In genomic region chr22:42291287-42291686, GRCh38 we compare ENCODE assay signal across 11 cellular contexts. TPM values are rescaled to one million over a fixed set of nuclear protein-coding genes. Genes with fewer than 3 reads are reported as not detected.
A peak's percentile ranks its signal among the peaks of the same experiment; 100 is the strongest.
DNase-seq lines count a peak whose midpoint lies in the region; ATAC-seq and TF ChIP-seq lines count a peak whose summit lies in the region.
"Had no signal": no experiment of that assay in that cellular context is flagged by ENCODE, and none has a peak within 500 bp of the region (broad histone marks: within the 10 kb centered on the region; RNA-seq: fewer than 3 reads in every experiment).

No MANE protein-coding gene starts in this region.

- H3K4me1 ChIP-seq in esophagus squamous epithelium = peaks cover 0 to 49% (median 17%) of the 10 kb centered on the region in 3 donors
- H3K4me1 ChIP-seq: HAP-1 had no signal

- TF ChIP-seq CTCF in brain (conservative IDR thresholded peaks at IDR 0.05) (no peak), esophagus squamous epithelium (IDR thresholded peaks at IDR 0.05) (no peak)

- intact Hi-C loops in esophagus squamous epithelium (cut with DNase I) = no loop called here

- peak; percentile 56 for DNase-seq in DMS 273 (lab: John Stamatoyannopoulos, UW; ENCODE audit: unreplicated experiment)
- DNase-seq in DMS 273 treated with DMSO at 0.1 percent for 48 hours (lab: John Stamatoyannopoulos, UW) = no peak
- peak; percentile 40 for DNase-seq in NCI-H2171 (lab: John Stamatoyannopoulos, UW)
- DNase-seq in stimulated activated effector memory CD8-positive, alpha-beta T cell treated with anti-CD3 and anti-CD28 coated beads, Interleukin-12 subunit alpha, Interleukin-12 subunit beta, amount 100 ng/mL, for 72 hours (ENCODE audit: low spot score in 2 of 2) = no peak
- DNase-seq in NCI-H82 treated with DMSO at 0.1 percent for 48 hours (lab: John Stamatoyannopoulos, UW; ENCODE audit: unreplicated experiment) = no peak
- DNase-seq in esophagus squamous epithelium (lab: John Stamatoyannopoulos, UW) = no peak
- no peak for DNase-seq in SW 1271 (lab: John Stamatoyannopoulos, UW)
- DNase-seq: CD4-positive, CD25-positive, alpha-beta regulatory T cell had no signal

- H3K4me1 Mint-ChIP-seq in brain = peaks cover 87% of the 10 kb centered on the region
- peaks cover 18% of the 10 kb centered on the region for H3K4me1 Mint-ChIP-seq in stimulated activated effector memory CD8-positive, alpha-beta T cell treated with anti-CD3 and anti-CD28 coated beads, Interleukin-12 subunit alpha, Interleukin-12 subunit beta, amount 100 ng/mL, for 72 hours

- no peak overlapping the region for H3K27ac ChIP-seq in esophagus squamous epithelium
- H3K27ac ChIP-seq: 22Rv1 had no signal

- no peak overlapping the region for H3K4me3 ChIP-seq in esophagus squamous epithelium
- H3K4me3 ChIP-seq: HAP-1 had no signal

- 80 to 83% methylated on average over 1 to 5 of the region's 6 CpGs for WGBS in esophagus squamous epithelium, 2 donors

- H3K4me3 Mint-ChIP-seq in brain = no peak overlapping the region
- H3K4me3 Mint-ChIP-seq in stimulated activated effector memory CD8-positive, alpha-beta T cell treated with anti-CD3 and anti-CD28 coated beads, Interleukin-12 subunit alpha, Interleukin-12 subunit beta, amount 100 ng/mL, for 72 hours = no peak overlapping the region

- TF ChIP-seq POLR2A in esophagus squamous epithelium (IDR thresholded peaks at IDR 0.05) = no peak

- H3K9me3 ChIP-seq in esophagus squamous epithelium = no peaks in the 10 kb centered on the region
- H3K9me3 ChIP-seq: HAP-1 had no signal

- no peak for ATAC-seq in stimulated activated effector memory CD8-positive, alpha-beta T cell treated with anti-CD3 and anti-CD28 coated beads, Interleukin-12 subunit alpha, Interleukin-12 subunit beta, amount 100 ng/mL, for 72 hours

- no peaks in the 10 kb centered on the region for H3K27me3 ChIP-seq in esophagus squamous epithelium

- H3K36me3 Mint-ChIP-seq in brain = no peaks in the 10 kb centered on the region
- no peaks in the 10 kb centered on the region for H3K36me3 Mint-ChIP-seq in stimulated activated effector memory CD8-positive, alpha-beta T cell treated with anti-CD3 and anti-CD28 coated beads, Interleukin-12 subunit alpha, Interleukin-12 subunit beta, amount 100 ng/mL, for 72 hours
- H3K36me3 Mint-ChIP-seq: CD4-positive, CD25-positive, alpha-beta regulatory T cell had no signal

- H3K9me3 Mint-ChIP-seq in brain = peaks cover 0 to 10% (median 0%) of the 10 kb centered on the region in 5 experiments
- H3K9me3 Mint-ChIP-seq in stimulated activated effector memory CD8-positive, alpha-beta T cell treated with anti-CD3 and anti-CD28 coated beads, Interleukin-12 subunit alpha, Interleukin-12 subunit beta, amount 100 ng/mL, for 72 hours = no peaks in the 10 kb centered on the region
- H3K9me3 Mint-ChIP-seq: CD4-positive, CD25-positive, alpha-beta regulatory T cell had no signal

- no peaks in the 10 kb centered on the region for H3K36me3 ChIP-seq in esophagus squamous epithelium
- H3K36me3 ChIP-seq: HAP-1 had no signal

- H3K27ac Mint-ChIP-seq in brain = peak overlapping the region in 4 of 5 experiments; percentile 77 to 94 (median 86)
- peak overlapping the region; percentile 52 for H3K27ac Mint-ChIP-seq in stimulated activated effector memory CD8-positive, alpha-beta T cell treated with anti-CD3 and anti-CD28 coated beads, Interleukin-12 subunit alpha, Interleukin-12 subunit beta, amount 100 ng/mL, for 72 hours

- H3K27me3 Mint-ChIP-seq in brain = no peaks in the 10 kb centered on the region
- H3K27me3 Mint-ChIP-seq: CD4-positive, CD25-positive, alpha-beta regulatory T cell had no signal

RNA-seq across cellular contexts. Expression of gene TCF20, which starts 20.8 kb away (rescaled TPM):
- polyA plus RNA-seq in brain (ENCODE audit: insufficient read depth, low read depth, low replicate concordance) = 19.3 TPM
- 10 to 100 TPM; 40.2 to 52.5 (median 41.0) TPM for total RNA-seq in esophagus squamous epithelium

Comparison
In these comparisons a context has a peak if more than half of its experiments do, and no peak if none do; other contexts are left out.
1. DNase-seq: peak in DMS 273 (single experiment) and NCI-H2171 (single experiment); none in DMS 273 treated with DMSO at 0.1 percent for 48 hours (single experiment), stimulated activated effector memory CD8-positive, alpha-beta T cell treated with anti-CD3 and anti-CD28 coated beads, Interleukin-12 subunit alpha, Interleukin-12 subunit beta, amount 100 ng/mL, for 72 hours (0 of 2), NCI-H82 treated with DMSO at 0.1 percent for 48 hours (single experiment), esophagus squamous epithelium (single experiment) and SW 1271 (0 of 2).